Comparison of ENCODE assay signal across 10 cellular contexts in the genomic region with DNA sequence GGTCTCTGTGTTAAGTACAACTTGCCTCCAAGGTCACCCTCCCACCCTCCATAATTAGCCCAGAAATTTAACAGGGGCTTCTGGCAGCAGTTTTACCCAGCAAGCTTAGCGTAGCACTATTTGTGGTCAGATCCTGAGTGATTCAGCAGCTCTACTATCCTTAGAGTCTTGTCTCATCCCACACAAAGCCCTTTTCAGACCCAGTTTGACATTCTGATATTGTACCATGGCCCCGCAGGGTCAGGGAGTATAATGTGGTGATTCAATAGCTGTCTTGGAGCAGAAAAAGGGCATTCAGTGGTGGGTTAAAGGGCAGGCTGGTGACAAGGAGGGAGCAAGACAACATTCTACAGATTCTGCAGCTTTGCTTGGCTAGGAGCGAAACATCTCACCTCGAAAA.
A peak's percentile ranks its signal among the peaks of the same experiment; 100 is the strongest.
DNase-seq lines count a peak whose midpoint lies in the region; TF ChIP-seq lines count a peak whose summit lies in the region.
"Had no signal": no experiment of that assay in that cellular context is flagged by ENCODE, and none has a peak within 500 bp of the region (broad histone marks: within the 10 kb centered on the region; RNA-seq: fewer than 3 reads in every experiment).

No MANE protein-coding gene starts in this region.

- peak; percentile 43 for DNase-seq in AG20443 (ENCODE audit: low spot score)
- peak; percentile 7 to 37 for DNase-seq in SJCRH30
- peak; percentile 98 for DNase-seq in foreskin melanocyte
- peak; percentile 67 for DNase-seq in occipital lobe (lab: John Stamatoyannopoulos, UW)
- DNase-seq in GF-D8 (lab: John Stamatoyannopoulos, UW): no peak
- no peak for DNase-seq in NCI-H2171 (lab: John Stamatoyannopoulos, UW)
- DNase-seq in RWPE1 (ENCODE audit: low spot score): no peak
- no peak for DNase-seq in T-helper 2 cell treated with Interferon-gamma antibody and Interleukin-4, amounts not matched to agents 5 μg/mL and 100 μg/mL, for 36 hours (ENCODE audit: low spot score)

- CTCF ChIA-PET in RWPE1 (lab: Yijun Ruan, JAX): interaction anchor here (0.6 to 3.3 kb wide), 5 partner anchors 9 to 474 kb away, joined by 3 to 24 read pairs (median 4); no protein-coding TSS in a partner anchor

- POLR2A ChIA-PET in RWPE1 (lab: Yijun Ruan, JAX; ENCODE audit: low non-redundant PET): no interaction called here

- no peaks in the 10 kb centered on the region for H3K36me3 Mint-ChIP-seq in T-helper 2 cell treated with Interferon-gamma antibody and Interleukin-4, amounts not matched to agents 5 μg/mL and 100 μg/mL, for 36 hours (ENCODE audit: low read depth)
- H3K36me3 Mint-ChIP-seq: CD8-positive, alpha-beta T cell had no signal

- no peak for TF ChIP-seq CTCF in RWPE1 (conservative IDR thresholded peaks at IDR 0.05; ENCODE audit: low read depth)

- peaks cover 3% of the 10 kb centered on the region for H3K9me3 ChIP-seq in SJCRH30 (replicated peaks)

- no peaks in the 10 kb centered on the region for H3K27me3 ChIP-seq in SJCRH30
- H3K27me3 ChIP-seq: tibial nerve had no signal

- peaks cover 23% of the 10 kb centered on the region for H3K4me1 ChIP-seq in SJCRH30

- no peak overlapping the region for H3K4me3 ChIP-seq in SJCRH30

- H3K36me3 ChIP-seq in SJCRH30: peaks cover 5% of the 10 kb centered on the region; the same call in 1 of the 2 replicates
- H3K36me3 ChIP-seq: tibial nerve had no signal

- H3K4me1 Mint-ChIP-seq in T-helper 2 cell treated with Interferon-gamma antibody and Interleukin-4, amounts not matched to agents 5 μg/mL and 100 μg/mL, for 36 hours (ENCODE audit: low read depth): peaks cover 10% of the 10 kb centered on the region

- no peak overlapping the region for H3K27ac Mint-ChIP-seq in T-helper 2 cell treated with Interferon-gamma antibody and Interleukin-4, amounts not matched to agents 5 μg/mL and 100 μg/mL, for 36 hours
- H3K27ac Mint-ChIP-seq: CD8-positive, alpha-beta T cell had no signal

- H3K4me3 Mint-ChIP-seq in T-helper 2 cell treated with Interferon-gamma antibody and Interleukin-4, amounts not matched to agents 5 μg/mL and 100 μg/mL, for 36 hours: no peak overlapping the region

- H3K9me3 Mint-ChIP-seq in T-helper 2 cell treated with Interferon-gamma antibody and Interleukin-4, amounts not matched to agents 5 μg/mL and 100 μg/mL, for 36 hours: peaks cover 13% of the 10 kb centered on the region

- H3K27me3 Mint-ChIP-seq in T-helper 2 cell treated with Interferon-gamma antibody and Interleukin-4, amounts not matched to agents 5 μg/mL and 100 μg/mL, for 36 hours (ENCODE audit: low read depth): peaks cover 4% of the 10 kb centered on the region

- H3K27ac ChIP-seq in SJCRH30 (no peak overlapping the region), RWPE1 (no peak overlapping the region)

Comparison
In these comparisons a context has a peak if more than half of its experiments do, and no peak if none do; other contexts are left out.
1. DNase-seq: peak in AG20443 (single experiment), SJCRH30 (2 of 2), foreskin melanocyte (single experiment) and occipital lobe (single experiment); none in GF-D8 (single experiment), NCI-H2171 (single experiment), RWPE1 (single experiment) and T-helper 2 cell treated with Interferon-gamma antibody and Interleukin-4, amounts not matched to agents 5 μg/mL and 100 μg/mL, for 36 hours (single experiment).